ENCODE assay signal across 31 cellular contexts in the genomic region with DNA sequence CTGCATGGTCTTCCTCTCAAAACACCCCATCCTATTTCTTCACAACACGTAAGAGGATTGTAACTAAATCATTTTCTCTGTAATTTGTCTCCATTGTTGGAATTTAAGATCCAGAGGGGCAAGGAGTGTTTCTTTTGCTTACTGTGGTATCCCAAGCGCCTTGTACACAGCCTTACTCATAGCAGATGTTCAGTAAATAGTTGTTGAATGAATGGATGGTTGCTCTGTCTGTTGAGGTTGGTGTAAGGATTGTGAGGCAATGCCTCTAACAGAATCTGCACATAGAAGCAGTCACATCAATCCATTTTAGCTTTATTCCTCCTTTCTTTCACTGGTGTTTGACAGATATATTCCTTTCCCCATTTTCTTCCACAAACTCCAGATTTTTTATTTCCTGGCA.
"Had no signal": no experiment of that assay in that cellular context is flagged by ENCODE, and none has a peak within 500 bp of the region (broad histone marks: within the 10 kb centered on the region; RNA-seq: fewer than 3 reads in every experiment).

No MANE protein-coding gene starts in this region.

- H3K27ac ChIP-seq: adrenal gland, brain microvascular endothelial cell, coronary artery, dorsolateral prefrontal cortex, neutrophil, ovary, prostate gland, vagina had no signal

- DNase-seq: activated B cell treated with CpG ODN at 0.5 μM for 24 hours; activated CD4-positive, alpha-beta T cell treated with anti-CD3 and anti-CD28 coated beads, Interleukin-2, amount 50 U/mL, for 1 hour; activated CD8-positive, alpha-beta memory T cell treated with anti-CD3 and anti-CD28 coated beads, Interleukin-2, amount 10 ng/mL, durations not matched to agents 7 days and 5 days; activated CD8-positive, alpha-beta T cell treated with anti-CD3 and anti-CD28 coated beads, Interleukin-2, amount 10 ng/mL, durations not matched to agents 7 days and 5 days; activated naive CD4-positive, alpha-beta T cell; activated T-cell treated with anti-CD3 and anti-CD28 coated beads, Interleukin-2, amount 50 U/mL, for 72 hours; adrenal gland; aorta; brain microvascular endothelial cell; dorsolateral prefrontal cortex; effector memory CD4-positive, alpha-beta T cell; head of caudate nucleus; hippocampal formation; left colon; mammary epithelial cell; naive B cell; nephron progenitor cell; ovary; retina; stimulated activated CD4-positive, alpha-beta T cell treated with anti-CD3 and anti-CD28 coated beads, Interleukin-1b, Interleukin-23, amount 100 ng/mL, for 48 hours; stimulated activated CD4-positive, alpha-beta T cell treated with anti-CD3 and anti-CD28 coated beads, Interleukin-4, amount 100 ng/mL, for 4 hours; stimulated activated CD8-positive, alpha-beta memory T cell treated with anti-CD3 and anti-CD28 coated beads, Interleukin-4, amount 100 ng/mL, for 48 hours; stimulated activated naive CD8-positive, alpha-beta T cell treated with anti-CD3 and anti-CD28 coated beads, Interleukin-15, amount 100 ng/mL, for 72 hours; substantia nigra had no signal

- H3K27me3 ChIP-seq: adrenal gland, brain microvascular endothelial cell, dorsolateral prefrontal cortex, neutrophil, ovary, vagina had no signal

- H3K4me1 ChIP-seq: adrenal gland, prostate gland, vagina had no signal

- H3K9me3 ChIP-seq: adrenal gland, ovary, prostate gland, vagina had no signal

- ATAC-seq: activated CD8-positive, alpha-beta memory T cell treated with anti-CD3 and anti-CD28 coated beads, Interleukin-2, amount 10 ng/mL, durations not matched to agents 7 days and 5 days; activated CD8-positive, alpha-beta T cell treated with anti-CD3 and anti-CD28 coated beads, Interleukin-2, amount 10 ng/mL, durations not matched to agents 7 days and 5 days; activated T-cell treated with anti-CD3 and anti-CD28 coated beads, Interleukin-2, amount 50 U/mL, for 72 hours; left colon; sciatic nerve; stimulated activated memory B cell treated with anti-CD40 and anti-IgM and Interleukin-4, amounts not matched to agents 10 μg/mL and 1 μg/mL and 100 μg/mL, for 72 hours; stimulated activated naive CD8-positive, alpha-beta T cell treated with anti-CD3 and anti-CD28 coated beads, Interleukin-15, amount 100 ng/mL, for 72 hours had no signal

- H3K4me3 ChIP-seq: adrenal gland, coronary artery, dorsolateral prefrontal cortex, ovary, prostate gland, smooth muscle cell, vagina had no signal

- H3K4me2 ChIP-seq: smooth muscle cell had no signal

- H3K36me3 ChIP-seq: adrenal gland, brain microvascular endothelial cell, neutrophil, ovary, prostate gland, vagina had no signal
